14 cellular contexts compared by ENCODE assay signal in the genomic region with DNA sequence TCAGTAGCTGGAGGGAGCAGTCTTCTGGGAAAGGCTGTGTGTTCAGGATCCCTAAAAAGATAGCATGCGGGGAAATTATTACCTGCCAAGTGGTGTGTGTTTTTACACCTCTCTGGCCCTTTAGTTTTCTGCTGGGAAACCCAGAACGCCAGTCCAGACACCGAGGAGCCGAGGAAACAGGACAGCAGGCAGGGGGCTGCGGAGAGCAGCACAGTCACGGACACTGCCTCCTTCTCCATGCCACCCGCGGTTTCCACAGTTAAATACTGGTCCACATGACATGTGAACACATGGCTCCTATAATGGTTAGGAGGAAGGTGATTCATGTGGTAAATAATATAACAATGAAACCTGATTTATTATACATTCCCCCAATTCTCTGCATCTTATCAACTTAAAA. TPM values are rescaled to one million over a fixed set of nuclear protein-coding genes. Genes with fewer than 3 reads are reported as not detected.
DNase-seq lines count a peak whose midpoint lies in the region; ATAC-seq and TF ChIP-seq lines count a peak whose summit lies in the region.
"Had no signal": no experiment of that assay in that cellular context is flagged by ENCODE, and none has a peak within 500 bp of the region (broad histone marks: within the 10 kb centered on the region; RNA-seq: fewer than 3 reads in every experiment).

No MANE protein-coding gene starts in this region.

- no peaks in the 10 kb centered on the region for H3K9me3 ChIP-seq in CD8-positive, alpha-beta T cell (ENCODE audit: low read length)
- H3K9me3 ChIP-seq in ascending aorta, result no peaks in the 10 kb centered on the region
- H3K9me3 ChIP-seq: BLaER1 treated with 17β-estradiol and CSF1 and Interleukin-3, amounts not matched to agents 10 nM and 100 nM; HAP-1 had no signal

- peak overlapping the region; percentile 55 for H3K27ac Mint-ChIP-seq in CD8-positive, alpha-beta T cell
- peak overlapping the region; percentile 81 for H3K27ac Mint-ChIP-seq in activated T-helper 1 cell treated with anti-CD3 and anti-CD28 coated beads, Interleukin-12 subunit alpha, Interleukin-12 subunit beta, Interleukin-2, Interleukin-4 antibody, amounts not matched to agents 30 ng/mL and 10 ng/mL and 1 ng/mL, durations not matched to agents 14 hours and 24 hours and 36 hours

- no peak overlapping the region for H3K27ac ChIP-seq in CD8-positive, alpha-beta T cell (ENCODE audit: low read depth, low read length)
- H3K27ac ChIP-seq in ascending aorta, result no peak overlapping the region
- H3K27ac ChIP-seq: BLaER1 treated with 17β-estradiol and CSF1 and Interleukin-3, amounts not matched to agents 10 nM and 100 nM had no signal

- H3K36me3 Mint-ChIP-seq in CD8-positive, alpha-beta T cell, result peaks cover 74% of the 10 kb centered on the region
- peaks cover 52% of the 10 kb centered on the region for H3K36me3 Mint-ChIP-seq in activated T-helper 1 cell treated with anti-CD3 and anti-CD28 coated beads, Interleukin-12 subunit alpha, Interleukin-12 subunit beta, Interleukin-2, Interleukin-4 antibody, amounts not matched to agents 30 ng/mL and 10 ng/mL and 1 ng/mL, durations not matched to agents 14 hours and 24 hours and 36 hours (ENCODE audit: low read depth)

- no peak overlapping the region for H3K4me3 Mint-ChIP-seq in CD8-positive, alpha-beta T cell
- peak overlapping the region; percentile 59 for H3K4me3 Mint-ChIP-seq in activated T-helper 1 cell treated with anti-CD3 and anti-CD28 coated beads, Interleukin-12 subunit alpha, Interleukin-12 subunit beta, Interleukin-2, Interleukin-4 antibody, amounts not matched to agents 30 ng/mL and 10 ng/mL and 1 ng/mL, durations not matched to agents 14 hours and 24 hours and 36 hours

- no peak for TF ChIP-seq CTCF in CD8-positive, alpha-beta T cell (IDR thresholded peaks at IDR 0.05)
- no peak for TF ChIP-seq CTCF in ascending aorta (IDR thresholded peaks at IDR 0.05)

- H3K4me1 Mint-ChIP-seq in CD8-positive, alpha-beta T cell (ENCODE audit: low read depth), result peaks cover 41% of the 10 kb centered on the region
- H3K4me1 Mint-ChIP-seq in activated T-helper 1 cell treated with anti-CD3 and anti-CD28 coated beads, Interleukin-12 subunit alpha, Interleukin-12 subunit beta, Interleukin-2, Interleukin-4 antibody, amounts not matched to agents 30 ng/mL and 10 ng/mL and 1 ng/mL, durations not matched to agents 14 hours and 24 hours and 36 hours (ENCODE audit: low read depth), result peaks cover 39% of the 10 kb centered on the region

- in situ Hi-C loops in GM18951 (cut with MboI; ENCODE audit: low sequenced_read_pairs, unreplicated experiment), result no loop called here

- POLR2A ChIA-PET in CD8-positive, alpha-beta T cell (lab: Charles Lee), result interaction anchor here (1.1 kb wide), 1 partner anchor 11 kb away, joined by 3 read pairs; no protein-coding TSS in a partner anchor

- no peak overlapping the region for H3K4me3 ChIP-seq in CD8-positive, alpha-beta T cell (ENCODE audit: low read depth, low read length)
- no peak overlapping the region for H3K4me3 ChIP-seq in ascending aorta
- H3K4me3 ChIP-seq: BLaER1 treated with 17β-estradiol and CSF1 and Interleukin-3, amounts not matched to agents 10 nM and 100 nM; HAP-1 had no signal

- intact Hi-C loops in CD8-positive, alpha-beta T cell (cut with DNase I, micrococcal nuclease), result no loop called here
- intact Hi-C loops in activated T-helper 1 cell treated with anti-CD3 and anti-CD28 coated beads, Interleukin-12 subunit alpha, Interleukin-12 subunit beta, Interleukin-2, Interleukin-4 antibody, amounts not matched to agents 30 ng/mL and 10 ng/mL and 1 ng/mL, durations not matched to agents 14 hours and 24 hours and 36 hours (cut with micrococcal nuclease), result no loop called here
- intact Hi-C loops in ascending aorta (cut with DNase I), result no loop called here

- peaks cover 45% of the 10 kb centered on the region for H3K36me3 ChIP-seq in CD8-positive, alpha-beta T cell (ENCODE audit: insufficient read depth, low read length)
- H3K36me3 ChIP-seq in ascending aorta, result peaks cover 50 to 67% of the 10 kb centered on the region in 2 donors

- H3K9me3 Mint-ChIP-seq in CD8-positive, alpha-beta T cell, result no peaks in the 10 kb centered on the region
- H3K9me3 Mint-ChIP-seq in activated T-helper 1 cell treated with anti-CD3 and anti-CD28 coated beads, Interleukin-12 subunit alpha, Interleukin-12 subunit beta, Interleukin-2, Interleukin-4 antibody, amounts not matched to agents 30 ng/mL and 10 ng/mL and 1 ng/mL, durations not matched to agents 14 hours and 24 hours and 36 hours, result no peaks in the 10 kb centered on the region

- H3K4me1 ChIP-seq in CD8-positive, alpha-beta T cell (ENCODE audit: insufficient read depth, low read length), result peaks cover 8% of the 10 kb centered on the region
- H3K4me1 ChIP-seq in ascending aorta, result no peaks in the 10 kb centered on the region
- H3K4me1 ChIP-seq: HAP-1 had no signal

- TF ChIP-seq POLR2A in GM18951 (IDR thresholded peaks at IDR 0.05; ENCODE audit: extremely low read depth, insufficient read depth, insufficient read length), result peak; percentile 7

- CTCF ChIA-PET in CD8-positive, alpha-beta T cell (lab: Charles Lee), result no interaction called here

- DNase-seq in CD8-positive, alpha-beta T cell, result no peak
- DNase-seq in activated T-helper 1 cell treated with anti-CD3 and anti-CD28 coated beads, Interleukin-12 subunit alpha, Interleukin-12 subunit beta, Interleukin-2, Interleukin-4 antibody, amounts not matched to agents 30 ng/mL and 10 ng/mL and 1 ng/mL, durations not matched to agents 14 hours and 24 hours and 36 hours (ENCODE audit: low spot score), result no peak
- DNase-seq in kidney tubule cell (ENCODE audit: low spot score) (peak; percentile 17), ascending aorta (ENCODE audit: low spot score in 2 of 2) (no peak)
- DNase-seq: activated CD4-positive, CD25-positive, alpha-beta regulatory T cell; activated T-cell treated with anti-CD3 and anti-CD28 coated beads, Interleukin-2, amount 50 U/mL, for 48 hours; dermis blood vessel endothelial cell; NCI-H1105; substantia nigra had no signal

- ATAC-seq in CD8-positive, alpha-beta T cell, result no peak
- ATAC-seq in HG03280 (IDR thresholded peaks at IDR 0.05; ENCODE audit: unreplicated experiment) (no peak), HG03025 (IDR thresholded peaks at IDR 0.05; ENCODE audit: low FRiP score, unreplicated experiment) (no peak)

- H3K27me3 Mint-ChIP-seq in CD8-positive, alpha-beta T cell (ENCODE audit: low read depth), result no peaks in the 10 kb centered on the region
- H3K27me3 Mint-ChIP-seq in activated T-helper 1 cell treated with anti-CD3 and anti-CD28 coated beads, Interleukin-12 subunit alpha, Interleukin-12 subunit beta, Interleukin-2, Interleukin-4 antibody, amounts not matched to agents 30 ng/mL and 10 ng/mL and 1 ng/mL, durations not matched to agents 14 hours and 24 hours and 36 hours (ENCODE audit: insufficient read depth), result no peaks in the 10 kb centered on the region

- no peaks in the 10 kb centered on the region for H3K27me3 ChIP-seq in CD8-positive, alpha-beta T cell (ENCODE audit: insufficient read depth, low read length)
- H3K27me3 ChIP-seq in ascending aorta, result no peaks in the 10 kb centered on the region
- H3K27me3 ChIP-seq: BLaER1 treated with 17β-estradiol and CSF1 and Interleukin-3, amounts not matched to agents 10 nM and 100 nM had no signal

RNA-seq across cellular contexts. Expression of gene CNOT11, which starts 20.4 kb away (rescaled TPM):
- 10 to 100 TPM; 41.9 to 43.0 TPM for total RNA-seq in CD8-positive, alpha-beta T cell
- total RNA-seq in activated T-helper 1 cell treated with anti-CD3 and anti-CD28 coated beads, Interleukin-12 subunit alpha, Interleukin-12 subunit beta, Interleukin-2, Interleukin-4 antibody, amounts not matched to agents 30 ng/mL and 10 ng/mL and 1 ng/mL, durations not matched to agents 14 hours and 24 hours and 36 hours, result 70.6 and 74.7 TPM in 2 replicates
- total RNA-seq in ascending aorta, result 32.5 TPM

RNA-seq across cellular contexts. Expression of gene RNF149, which starts 35.5 kb away (rescaled TPM):
- 100 to 1,000 TPM; 128 to 129 TPM for total RNA-seq in CD8-positive, alpha-beta T cell
- total RNA-seq in activated T-helper 1 cell treated with anti-CD3 and anti-CD28 coated beads, Interleukin-12 subunit alpha, Interleukin-12 subunit beta, Interleukin-2, Interleukin-4 antibody, amounts not matched to agents 30 ng/mL and 10 ng/mL and 1 ng/mL, durations not matched to agents 14 hours and 24 hours and 36 hours, result 54.8 and 55.9 TPM in 2 replicates
- 39.9 TPM for total RNA-seq in ascending aorta
